In genomic region chrX:155070975-155071693, GRCh38 we compare ENCODE assay signal across 1 cellular context.
TF ChIP-seq lines count a peak whose summit lies in the region.

BRCC3 (plus strand) TSS chrX:155071508; CDS start chrX:155071528, 20 bp downstream.
A gene with protein sequence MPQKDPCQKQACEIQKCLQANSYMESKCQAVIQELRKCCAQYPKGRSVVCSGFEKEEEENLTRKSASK (minus strand): TSS chrX:155071136. CDS start chrX:155064023, 7,113 bp downstream.
A gene with protein sequence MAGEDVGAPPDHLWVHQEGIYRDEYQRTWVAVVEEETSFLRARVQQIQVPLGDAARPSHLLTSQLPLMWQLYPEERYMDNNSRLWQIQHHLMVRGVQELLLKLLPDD (minus strand): TSS chrX:155071136. CDS start chrX:155066010, 5,126 bp downstream.

TF ChIP-seq in HepG2, 621 proteins besides CTCF, POLR2A, EP300 and RAD21 (continued from another document and continues in another):
- TF ChIP-seq, protein P1, sequence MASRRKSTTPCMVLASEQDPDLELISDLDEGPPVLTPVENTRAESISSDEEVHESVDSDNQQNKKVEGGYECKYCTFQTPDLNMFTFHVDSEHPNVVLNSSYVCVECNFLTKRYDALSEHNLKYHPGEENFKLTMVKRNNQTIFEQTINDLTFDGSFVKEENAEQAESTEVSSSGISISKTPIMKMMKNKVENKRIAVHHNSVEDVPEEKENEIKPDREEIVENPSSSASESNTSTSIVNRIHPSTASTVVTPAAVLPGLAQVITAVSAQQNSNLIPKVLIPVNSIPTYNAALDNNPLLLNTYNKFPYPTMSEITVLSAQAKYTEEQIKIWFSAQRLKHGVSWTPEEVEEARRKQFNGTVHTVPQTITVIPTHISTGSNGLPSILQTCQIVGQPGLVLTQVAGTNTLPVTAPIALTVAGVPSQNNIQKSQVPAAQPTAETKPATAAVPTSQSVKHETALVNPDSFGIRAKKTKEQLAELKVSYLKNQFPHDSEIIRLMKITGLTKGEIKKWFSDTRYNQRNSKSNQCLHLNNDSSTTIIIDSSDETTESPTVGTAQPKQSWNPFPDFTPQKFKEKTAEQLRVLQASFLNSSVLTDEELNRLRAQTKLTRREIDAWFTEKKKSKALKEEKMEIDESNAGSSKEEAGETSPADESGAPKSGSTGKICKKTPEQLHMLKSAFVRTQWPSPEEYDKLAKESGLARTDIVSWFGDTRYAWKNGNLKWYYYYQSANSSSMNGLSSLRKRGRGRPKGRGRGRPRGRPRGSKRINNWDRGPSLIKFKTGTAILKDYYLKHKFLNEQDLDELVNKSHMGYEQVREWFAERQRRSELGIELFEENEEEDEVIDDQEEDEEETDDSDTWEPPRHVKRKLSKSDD (CRISPR knock-in tag; IDR thresholded peaks at IDR 0.05; ENCODE audit: low read depth): no peak
- TF ChIP-seq MBNL3 (CRISPR knock-in tag; conservative IDR thresholded peaks at IDR 0.05) (no peak), NRL (CRISPR knock-in tag; IDR thresholded peaks at IDR 0.05; ENCODE audit: borderline replicate concordance) (0 out of 2 replicates have a peak, but pooled peaks have one; percentile 31), ZNF441 (CRISPR knock-in tag; IDR thresholded peaks at IDR 0.05; ENCODE audit: borderline replicate concordance) (no peak), HDAC1 (CRISPR knock-in tag; IDR thresholded peaks at IDR 0.05) (peak; percentile 37; the same call in 1 of the 2 replicates), U2AF2 (IDR thresholded peaks at IDR 0.05; ENCODE audit: low read depth, low read length) (no peak), SRF (IDR thresholded peaks at IDR 0.05; ENCODE audit: low read depth, low read length) (no peak), YEATS2 (CRISPR knock-in tag; IDR thresholded peaks at IDR 0.05; ENCODE audit: borderline replicate concordance) (no peak), SOX5 (CRISPR knock-in tag; IDR thresholded peaks at IDR 0.05; ENCODE audit: borderline replicate concordance) (no peak), PLRG1 (conservative IDR thresholded peaks at IDR 0.05) (no peak), ZFYVE20 (CRISPR knock-in tag; IDR thresholded peaks at IDR 0.05; ENCODE audit: borderline replicate concordance, low read depth) (0 out of 2 replicates have a peak, but pooled peaks have one; percentile 31), ZBTB21 (CRISPR knock-in tag; IDR thresholded peaks at IDR 0.05) (no peak), NR2F2 (IDR thresholded peaks at IDR 0.05; ENCODE audit: borderline replicate concordance, low read depth) (no peak), CC2D1A (CRISPR knock-in tag; IDR thresholded peaks at IDR 0.05) (no peak), BRCA1 (CRISPR knock-in tag; IDR thresholded peaks at IDR 0.05) (no peak), ZBTB20 (CRISPR knock-in tag; IDR thresholded peaks at IDR 0.05; ENCODE audit: borderline replicate concordance, low read depth) (no peak), ATAD3A (CRISPR knock-in tag; IDR thresholded peaks at IDR 0.05) (no peak), ZNF230 (CRISPR knock-in tag; IDR thresholded peaks at IDR 0.05) (no peak), ZNF777 (CRISPR knock-in tag; IDR thresholded peaks at IDR 0.05) (peak; percentile 49; the same call in 1 of the 2 replicates), KLF15 (CRISPR knock-in tag; IDR thresholded peaks at IDR 0.05; ENCODE audit: borderline replicate concordance) (no peak), ONECUT2 (CRISPR knock-in tag; IDR thresholded peaks at IDR 0.05) (no peak), YEATS4 (CRISPR knock-in tag; IDR thresholded peaks at IDR 0.05; ENCODE audit: borderline replicate concordance) (peak; percentile 51; the same call in 1 of the 2 replicates), TBX3 (IDR thresholded peaks at IDR 0.05; ENCODE audit: borderline replicate concordance) (no peak), FOXP1 (IDR thresholded peaks at IDR 0.05) (no peak), FOXP1 (CRISPR knock-in tag; IDR thresholded peaks at IDR 0.05) (no peak), CBX1 (IDR thresholded peaks at IDR 0.05; ENCODE audit: low read depth) (no peak), IKZF4 (CRISPR knock-in tag; IDR thresholded peaks at IDR 0.05; ENCODE audit: borderline replicate concordance, low read depth, not compliant biosample characterization) (no peak), NFYB (CRISPR knock-in tag; IDR thresholded peaks at IDR 0.05) (peak; percentile 53), ATF7-NPFF (CRISPR knock-in tag; IDR thresholded peaks at IDR 0.05; ENCODE audit: low read depth) (peak; percentile 33; the same call in 1 of the 2 replicates), UBTF (CRISPR knock-in tag; IDR thresholded peaks at IDR 0.05) (peak; percentile 67; the same call in 1 of the 2 replicates), HOXA5 (CRISPR knock-in tag; IDR thresholded peaks at IDR 0.05) (no peak), ZNF350 (CRISPR knock-in tag; IDR thresholded peaks at IDR 0.05; ENCODE audit: borderline replicate concordance, low read depth) (0 out of 2 replicates have a peak, but pooled peaks have one; percentile 34), POLR2G (IDR thresholded peaks at IDR 0.05; ENCODE audit: low read depth, low read length) (peak; percentile 85), KDM5A (IDR thresholded peaks at IDR 0.05; ENCODE audit: borderline replicate concordance, low read length) (no peak), ZNF280B (CRISPR knock-in tag; IDR thresholded peaks at IDR 0.05; ENCODE audit: borderline replicate concordance) (peak; percentile 26; the same call in 1 of the 2 replicates), NFKB2 (CRISPR knock-in tag; IDR thresholded peaks at IDR 0.05; ENCODE audit: borderline replicate concordance) (no peak), MED13 (CRISPR knock-in tag; IDR thresholded peaks at IDR 0.05) (no peak), ZNF737 (CRISPR knock-in tag; IDR thresholded peaks at IDR 0.05; ENCODE audit: borderline replicate concordance) (no peak), ZNF512B (CRISPR knock-in tag; IDR thresholded peaks at IDR 0.05; ENCODE audit: borderline replicate concordance) (no peak), ZNF33B (CRISPR knock-in tag; IDR thresholded peaks at IDR 0.05) (no peak), ZFP37 (CRISPR knock-in tag; IDR thresholded peaks at IDR 0.05; ENCODE audit: borderline replicate concordance) (no peak), RNF2 (conservative IDR thresholded peaks at IDR 0.05; ENCODE audit: low read depth) (no peak)
- TF ChIP-seq, protein P2, sequence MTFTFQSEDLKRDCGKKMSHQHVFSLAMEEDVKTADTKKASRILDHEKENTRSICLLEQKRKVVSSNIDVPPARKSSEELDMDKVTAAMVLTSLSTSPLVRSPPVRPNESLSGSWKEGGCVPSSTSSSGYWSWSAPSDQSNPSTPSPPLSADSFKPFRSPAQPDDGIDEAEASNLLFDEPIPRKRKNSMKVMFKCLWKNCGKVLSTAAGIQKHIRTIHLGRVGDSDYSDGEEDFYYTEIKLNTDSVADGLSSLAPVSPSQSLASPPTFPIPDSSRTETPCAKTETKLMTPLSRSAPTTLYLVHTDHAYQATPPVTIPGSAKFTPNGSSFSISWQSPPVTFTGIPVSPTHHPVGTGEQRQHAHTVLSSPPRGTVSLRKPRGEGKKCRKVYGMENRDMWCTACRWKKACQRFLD (CRISPR knock-in tag; IDR thresholded peaks at IDR 0.05; ENCODE audit: borderline replicate concordance): no peak
- TF ChIP-seq, protein P3, sequence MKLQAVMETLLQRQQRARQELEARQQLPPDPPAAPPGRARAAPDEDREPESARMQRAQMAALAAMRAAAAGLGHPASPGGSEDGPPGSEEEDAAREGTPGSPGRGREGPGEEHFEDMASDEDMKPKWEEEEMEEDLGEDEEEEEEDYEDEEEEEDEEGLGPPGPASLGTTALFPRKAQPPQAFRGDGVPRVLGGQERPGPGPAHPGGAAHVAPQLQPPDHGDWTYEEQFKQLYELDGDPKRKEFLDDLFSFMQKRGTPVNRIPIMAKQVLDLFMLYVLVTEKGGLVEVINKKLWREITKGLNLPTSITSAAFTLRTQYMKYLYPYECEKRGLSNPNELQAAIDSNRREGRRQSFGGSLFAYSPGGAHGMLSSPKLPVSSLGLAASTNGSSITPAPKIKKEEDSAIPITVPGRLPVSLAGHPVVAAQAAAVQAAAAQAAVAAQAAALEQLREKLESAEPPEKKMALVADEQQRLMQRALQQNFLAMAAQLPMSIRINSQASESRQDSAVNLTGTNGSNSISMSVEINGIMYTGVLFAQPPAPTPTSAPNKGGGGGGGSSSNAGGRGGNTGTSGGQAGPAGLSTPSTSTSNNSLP (IDR thresholded peaks at IDR 0.05; ENCODE audit: low read depth, low read length): no peak
- TF ChIP-seq, protein P4, sequence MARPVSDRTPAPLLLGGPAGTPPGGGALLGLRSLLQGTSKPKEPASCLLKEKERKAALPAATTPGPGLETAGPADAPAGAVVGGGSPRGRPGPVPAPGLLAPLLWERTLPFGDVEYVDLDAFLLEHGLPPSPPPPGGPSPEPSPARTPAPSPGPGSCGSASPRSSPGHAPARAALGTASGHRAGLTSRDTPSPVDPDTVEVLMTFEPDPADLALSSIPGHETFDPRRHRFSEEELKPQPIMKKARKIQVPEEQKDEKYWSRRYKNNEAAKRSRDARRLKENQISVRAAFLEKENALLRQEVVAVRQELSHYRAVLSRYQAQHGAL (CRISPR knock-in tag; IDR thresholded peaks at IDR 0.05; ENCODE audit: not compliant biosample characterization): no peak
- TF ChIP-seq, protein P5, sequence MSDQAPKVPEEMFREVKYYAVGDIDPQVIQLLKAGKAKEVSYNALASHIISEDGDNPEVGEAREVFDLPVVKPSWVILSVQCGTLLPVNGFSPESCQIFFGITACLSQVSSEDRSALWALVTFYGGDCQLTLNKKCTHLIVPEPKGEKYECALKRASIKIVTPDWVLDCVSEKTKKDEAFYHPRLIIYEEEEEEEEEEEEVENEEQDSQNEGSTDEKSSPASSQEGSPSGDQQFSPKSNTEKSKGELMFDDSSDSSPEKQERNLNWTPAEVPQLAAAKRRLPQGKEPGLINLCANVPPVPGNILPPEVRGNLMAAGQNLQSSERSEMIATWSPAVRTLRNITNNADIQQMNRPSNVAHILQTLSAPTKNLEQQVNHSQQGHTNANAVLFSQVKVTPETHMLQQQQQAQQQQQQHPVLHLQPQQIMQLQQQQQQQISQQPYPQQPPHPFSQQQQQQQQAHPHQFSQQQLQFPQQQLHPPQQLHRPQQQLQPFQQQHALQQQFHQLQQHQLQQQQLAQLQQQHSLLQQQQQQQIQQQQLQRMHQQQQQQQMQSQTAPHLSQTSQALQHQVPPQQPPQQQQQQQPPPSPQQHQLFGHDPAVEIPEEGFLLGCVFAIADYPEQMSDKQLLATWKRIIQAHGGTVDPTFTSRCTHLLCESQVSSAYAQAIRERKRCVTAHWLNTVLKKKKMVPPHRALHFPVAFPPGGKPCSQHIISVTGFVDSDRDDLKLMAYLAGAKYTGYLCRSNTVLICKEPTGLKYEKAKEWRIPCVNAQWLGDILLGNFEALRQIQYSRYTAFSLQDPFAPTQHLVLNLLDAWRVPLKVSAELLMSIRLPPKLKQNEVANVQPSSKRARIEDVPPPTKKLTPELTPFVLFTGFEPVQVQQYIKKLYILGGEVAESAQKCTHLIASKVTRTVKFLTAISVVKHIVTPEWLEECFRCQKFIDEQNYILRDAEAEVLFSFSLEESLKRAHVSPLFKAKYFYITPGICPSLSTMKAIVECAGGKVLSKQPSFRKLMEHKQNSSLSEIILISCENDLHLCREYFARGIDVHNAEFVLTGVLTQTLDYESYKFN (CRISPR knock-in tag; conservative IDR thresholded peaks at IDR 0.05): no peak
- TF ChIP-seq, protein P6, sequence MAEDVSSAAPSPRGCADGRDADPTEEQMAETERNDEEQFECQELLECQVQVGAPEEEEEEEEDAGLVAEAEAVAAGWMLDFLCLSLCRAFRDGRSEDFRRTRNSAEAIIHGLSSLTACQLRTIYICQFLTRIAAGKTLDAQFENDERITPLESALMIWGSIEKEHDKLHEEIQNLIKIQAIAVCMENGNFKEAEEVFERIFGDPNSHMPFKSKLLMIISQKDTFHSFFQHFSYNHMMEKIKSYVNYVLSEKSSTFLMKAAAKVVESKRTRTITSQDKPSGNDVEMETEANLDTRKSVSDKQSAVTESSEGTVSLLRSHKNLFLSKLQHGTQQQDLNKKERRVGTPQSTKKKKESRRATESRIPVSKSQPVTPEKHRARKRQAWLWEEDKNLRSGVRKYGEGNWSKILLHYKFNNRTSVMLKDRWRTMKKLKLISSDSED (CRISPR knock-in tag; IDR thresholded peaks at IDR 0.05): no peak
